9 cellular contexts compared by ENCODE assay signal in the genomic region with DNA sequence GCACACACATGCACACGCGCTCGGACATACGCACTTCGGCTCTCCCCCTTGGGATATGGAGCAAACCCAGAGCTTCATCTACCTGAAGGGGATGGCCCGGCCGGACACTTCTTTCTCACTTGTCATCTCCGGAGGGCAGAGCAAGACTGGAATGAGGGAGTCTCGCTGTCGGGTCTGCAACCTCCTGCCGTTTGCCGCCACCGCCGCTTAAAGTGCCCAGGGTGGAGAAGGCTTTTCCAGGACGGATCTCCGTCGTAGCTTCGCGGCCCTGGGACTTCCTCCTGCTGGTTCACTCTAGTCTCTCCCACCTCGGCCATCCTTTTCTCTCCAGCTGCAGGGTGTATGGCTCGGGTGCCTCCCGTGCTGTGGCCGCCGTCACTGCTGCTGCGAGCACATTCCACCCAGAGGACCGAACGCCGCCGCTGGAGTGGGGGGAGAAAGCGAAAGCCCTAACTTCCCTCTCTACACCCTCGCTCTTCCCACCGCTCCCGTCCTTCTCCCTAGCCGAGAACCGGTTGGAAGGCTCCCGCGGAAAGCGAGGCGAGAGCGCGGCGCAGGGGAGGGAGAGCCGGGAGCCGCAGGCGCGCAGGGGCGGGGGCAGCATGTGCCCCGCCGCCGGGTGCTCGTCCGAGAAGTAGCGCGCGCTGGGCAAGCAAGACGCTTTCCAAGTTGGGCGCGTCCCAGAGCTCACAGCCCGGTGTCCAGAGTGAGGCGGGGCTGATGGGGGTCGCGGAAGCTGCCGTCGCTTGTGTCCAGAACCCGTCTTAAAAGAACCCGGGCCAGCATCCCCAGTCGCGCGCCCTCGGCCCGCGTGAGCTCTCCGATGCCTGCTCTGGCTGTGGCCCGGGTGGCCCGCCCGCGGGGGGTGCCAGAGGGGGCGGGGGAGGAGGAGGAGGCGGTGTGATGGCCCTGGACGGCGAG. TPM values are rescaled to one million over a fixed set of nuclear protein-coding genes. Genes with fewer than 3 reads are reported as not detected.
A peak's percentile ranks its signal among the peaks of the same experiment; 100 is the strongest.
DNase-seq lines count a peak whose midpoint lies in the region; ATAC-seq and TF ChIP-seq lines count a peak whose summit lies in the region.
"Had no signal": no experiment of that assay in that cellular context is flagged by ENCODE, and none has a peak within 500 bp of the region (broad histone marks: within the 10 kb centered on the region; RNA-seq: fewer than 3 reads in every experiment).

A gene with protein sequence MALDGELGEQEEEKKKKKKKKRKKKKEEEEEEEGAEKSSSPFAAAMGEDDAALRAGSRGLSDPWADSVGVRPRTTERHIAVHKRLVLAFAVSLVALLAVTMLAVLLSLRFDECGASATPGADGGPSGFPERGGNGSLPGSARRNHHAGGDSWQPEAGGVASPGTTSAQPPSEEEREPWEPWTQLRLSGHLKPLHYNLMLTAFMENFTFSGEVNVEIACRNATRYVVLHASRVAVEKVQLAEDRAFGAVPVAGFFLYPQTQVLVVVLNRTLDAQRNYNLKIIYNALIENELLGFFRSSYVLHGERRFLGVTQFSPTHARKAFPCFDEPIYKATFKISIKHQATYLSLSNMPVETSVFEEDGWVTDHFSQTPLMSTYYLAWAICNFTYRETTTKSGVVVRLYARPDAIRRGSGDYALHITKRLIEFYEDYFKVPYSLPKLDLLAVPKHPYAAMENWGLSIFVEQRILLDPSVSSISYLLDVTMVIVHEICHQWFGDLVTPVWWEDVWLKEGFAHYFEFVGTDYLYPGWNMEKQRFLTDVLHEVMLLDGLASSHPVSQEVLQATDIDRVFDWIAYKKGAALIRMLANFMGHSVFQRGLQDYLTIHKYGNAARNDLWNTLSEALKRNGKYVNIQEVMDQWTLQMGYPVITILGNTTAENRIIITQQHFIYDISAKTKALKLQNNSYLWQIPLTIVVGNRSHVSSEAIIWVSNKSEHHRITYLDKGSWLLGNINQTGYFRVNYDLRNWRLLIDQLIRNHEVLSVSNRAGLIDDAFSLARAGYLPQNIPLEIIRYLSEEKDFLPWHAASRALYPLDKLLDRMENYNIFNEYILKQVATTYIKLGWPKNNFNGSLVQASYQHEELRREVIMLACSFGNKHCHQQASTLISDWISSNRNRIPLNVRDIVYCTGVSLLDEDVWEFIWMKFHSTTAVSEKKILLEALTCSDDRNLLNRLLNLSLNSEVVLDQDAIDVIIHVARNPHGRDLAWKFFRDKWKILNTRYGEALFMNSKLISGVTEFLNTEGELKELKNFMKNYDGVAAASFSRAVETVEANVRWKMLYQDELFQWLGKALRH (plus strand): TSS at position 630 of the 921 bp plus-strand sequence. CDS start 274 bp downstream, at position 904.

- ATAC-seq in naive B cell (ENCODE audit: low read depth in 2 of 2): no peak
- no peak for ATAC-seq in HG02678 (IDR thresholded peaks at IDR 0.05; ENCODE audit: unreplicated experiment)
- ATAC-seq in GM21367 (IDR thresholded peaks at IDR 0.05; ENCODE audit: unreplicated experiment): no peak

- peak within 1 kb of the TSS; percentile 52 for H3K4me3 ChIP-seq in SJCRH30
- peak within 1 kb of the TSS; percentile 54 for H3K4me3 ChIP-seq in fibroblast of pulmonary artery (replicated peaks; ENCODE audit: low read depth, low read length)

- no peak within 1 kb of the TSS for H3K27ac Mint-ChIP-seq in activated CD4-positive, alpha-beta memory T cell treated with anti-CD3 and anti-CD28 coated beads, Interleukin-2, amount 10 ng/mL, durations not matched to agents 7 days and 5 days
- H3K27ac Mint-ChIP-seq in activated CD4-positive, alpha-beta memory T cell treated with anti-CD3 and anti-CD28 coated beads for 36 hours: no peak within 1 kb of the TSS
- peak within 1 kb of the TSS in 1 of 6 donors; percentile 85 for H3K27ac Mint-ChIP-seq in naive B cell

- no peak for TF ChIP-seq CTCF in fibroblast of pulmonary artery (IDR thresholded peaks at IDR 0.05; ENCODE audit: low read length, missing control alignments)

- POLR2A ChIA-PET in activated CD4-positive, alpha-beta memory T cell treated with anti-CD3 and anti-CD28 coated beads, Interleukin-2, amount 10 ng/mL, durations not matched to agents 7 days and 5 days (lab: Charles Lee): no interaction called here
- POLR2A ChIA-PET in activated CD4-positive, alpha-beta memory T cell treated with anti-CD3 and anti-CD28 coated beads for 36 hours (lab: Charles Lee): interaction anchor here (0.7 kb wide), 1 partner anchor 253 kb away, joined by 6 read pairs; no protein-coding TSS in a partner anchor

- H3K9me3 ChIP-seq in SJCRH30 (replicated peaks): no peaks in the 10 kb centered on the region

- no peaks in the 10 kb centered on the region for H3K36me3 ChIP-seq in SJCRH30

- no peaks in the 10 kb centered on the region for H3K4me1 ChIP-seq in SJCRH30

- H3K4me1 Mint-ChIP-seq in activated CD4-positive, alpha-beta memory T cell treated with anti-CD3 and anti-CD28 coated beads, Interleukin-2, amount 10 ng/mL, durations not matched to agents 7 days and 5 days: peaks cover 5% of the 10 kb centered on the region
- H3K4me1 Mint-ChIP-seq in activated CD4-positive, alpha-beta memory T cell treated with anti-CD3 and anti-CD28 coated beads for 36 hours (ENCODE audit: low read depth): peaks cover 2% of the 10 kb centered on the region
- H3K4me1 Mint-ChIP-seq in naive B cell: peaks cover 5 to 12% (median 5%) of the 10 kb centered on the region in 3 donors

- no peaks in the 10 kb centered on the region for H3K9me3 Mint-ChIP-seq in activated CD4-positive, alpha-beta memory T cell treated with anti-CD3 and anti-CD28 coated beads, Interleukin-2, amount 10 ng/mL, durations not matched to agents 7 days and 5 days
- no peaks in the 10 kb centered on the region for H3K9me3 Mint-ChIP-seq in activated CD4-positive, alpha-beta memory T cell treated with anti-CD3 and anti-CD28 coated beads for 36 hours
- peaks cover 0 to 6% (median 0%) of the 10 kb centered on the region in 7 donors for H3K9me3 Mint-ChIP-seq in naive B cell
- H3K9me3 Mint-ChIP-seq: activated T-cell treated with anti-CD3 and anti-CD28 coated beads, Interleukin-2, amount 50 U/mL, for 4 hours had no signal

- no peak for DNase-seq in activated CD4-positive, alpha-beta memory T cell treated with anti-CD3 and anti-CD28 coated beads, Interleukin-2, amount 10 ng/mL, durations not matched to agents 7 days and 5 days
- no peak for DNase-seq in activated CD4-positive, alpha-beta memory T cell treated with anti-CD3 and anti-CD28 coated beads for 36 hours
- peak; percentile 19 to 35 for DNase-seq in SJCRH30
- peak; percentile 25 for DNase-seq in fibroblast of pulmonary artery (ENCODE audit: low read depth)
- DNase-seq in naive B cell: no peak
- no peak for DNase-seq in activated CD4-positive, CD25-positive, alpha-beta regulatory T cell (lab: John Stamatoyannopoulos, UW)
- DNase-seq: activated T-cell treated with anti-CD3 and anti-CD28 coated beads, Interleukin-2, amount 50 U/mL, for 4 hours had no signal

- no peaks in the 10 kb centered on the region for H3K27me3 ChIP-seq in SJCRH30

- H3K4me3 Mint-ChIP-seq in activated CD4-positive, alpha-beta memory T cell treated with anti-CD3 and anti-CD28 coated beads, Interleukin-2, amount 10 ng/mL, durations not matched to agents 7 days and 5 days: peak within 1 kb of the TSS; percentile 13
- no peak within 1 kb of the TSS for H3K4me3 Mint-ChIP-seq in activated CD4-positive, alpha-beta memory T cell treated with anti-CD3 and anti-CD28 coated beads for 36 hours
- H3K4me3 Mint-ChIP-seq in naive B cell: peak within 1 kb of the TSS in 7 of 8 donors; percentile 15 to 72 (median 47)
- H3K4me3 Mint-ChIP-seq: activated T-cell treated with anti-CD3 and anti-CD28 coated beads, Interleukin-2, amount 50 U/mL, for 4 hours had no signal

- H3K27ac ChIP-seq in SJCRH30: no peak within 1 kb of the TSS; the same call in 1 of the 2 replicates

- intact Hi-C loops in activated CD4-positive, alpha-beta memory T cell treated with anti-CD3 and anti-CD28 coated beads for 36 hours (cut with micrococcal nuclease): no loop called here

- H3K27me3 Mint-ChIP-seq in activated CD4-positive, alpha-beta memory T cell treated with anti-CD3 and anti-CD28 coated beads, Interleukin-2, amount 10 ng/mL, durations not matched to agents 7 days and 5 days: peaks cover 45% of the 10 kb centered on the region
- H3K27me3 Mint-ChIP-seq in activated CD4-positive, alpha-beta memory T cell treated with anti-CD3 and anti-CD28 coated beads for 36 hours: peaks cover 37% of the 10 kb centered on the region
- H3K27me3 Mint-ChIP-seq in naive B cell: peaks cover 31 to 51% (median 46%) of the 10 kb centered on the region in 3 donors

- CTCF ChIA-PET in activated CD4-positive, alpha-beta memory T cell treated with anti-CD3 and anti-CD28 coated beads, Interleukin-2, amount 10 ng/mL, durations not matched to agents 7 days and 5 days (lab: Charles Lee): no interaction called here
- CTCF ChIA-PET in activated CD4-positive, alpha-beta memory T cell treated with anti-CD3 and anti-CD28 coated beads for 36 hours (lab: Charles Lee): no interaction called here

- H3K36me3 Mint-ChIP-seq in activated CD4-positive, alpha-beta memory T cell treated with anti-CD3 and anti-CD28 coated beads, Interleukin-2, amount 10 ng/mL, durations not matched to agents 7 days and 5 days (ENCODE audit: low read depth): no peaks in the 10 kb centered on the region
- H3K36me3 Mint-ChIP-seq in activated CD4-positive, alpha-beta memory T cell treated with anti-CD3 and anti-CD28 coated beads for 36 hours: no peaks in the 10 kb centered on the region
- peaks cover 0 to 6% of the 10 kb centered on the region in 2 donors for H3K36me3 Mint-ChIP-seq in naive B cell

RNA-seq across cellular contexts. Expression of the gene that starts here (rescaled TPM):
- not detected for total RNA-seq in activated CD4-positive, alpha-beta memory T cell treated with anti-CD3 and anti-CD28 coated beads, Interleukin-2, amount 10 ng/mL, durations not matched to agents 7 days and 5 days
- total RNA-seq in activated CD4-positive, alpha-beta memory T cell treated with anti-CD3 and anti-CD28 coated beads for 36 hours: not detected
- total RNA-seq in SJCRH30 (2014; rRNA removed; shearing (Covaris generic)): 0.08 and 0.26 TPM in 2 replicates
- not detected for polyA plus RNA-seq in naive B cell (ENCODE audit: low read depth in 6 of 6)
- total RNA-seq: activated T-cell treated with anti-CD3 and anti-CD28 coated beads, Interleukin-2, amount 50 U/mL, for 4 hours had no signal

Comparison
In these comparisons a context has a peak if more than half of its experiments do, and no peak if none do; other contexts are left out.
1. Peak in DNase-seq and H3K4me3 ChIP-seq in SJCRH30; RNA of the gene not detected or under 1 TPM.